In genomic region chr2:216391401-216391800, GRCh38 we compare ENCODE assay signal across 24 cellular contexts. TPM values are rescaled to one million over a fixed set of nuclear protein-coding genes. Genes with fewer than 3 reads are reported as not detected.
DNase-seq lines count a peak whose midpoint lies in the region; ATAC-seq, FAIRE-seq and TF ChIP-seq lines count a peak whose summit lies in the region.
"Had no signal": no experiment of that assay in that cellular context is flagged by ENCODE, and none has a peak within 500 bp of the region (broad histone marks: within the 10 kb centered on the region; RNA-seq: fewer than 3 reads in every experiment).

No MANE protein-coding gene starts in this region.

- intact Hi-C loops in prostate gland (cut with DNase I) = no loop called here

- no peak for TF ChIP-seq POLR2A in H54 (IDR thresholded peaks at IDR 0.05; ENCODE audit: low read depth, low read length)
- no peak for TF ChIP-seq POLR2A in prostate gland (IDR thresholded peaks at IDR 0.05)

- DNase-seq in A172 (ENCODE audit: low spot score) (peak; percentile 76), H54 (ENCODE audit: insufficient read length, low spot score) (peak; percentile 33), RKO (ENCODE audit: low spot score) (peak; percentile 62), dermis blood vessel endothelial cell (peak; percentile 60), GM03348 (ENCODE audit: low spot score) (no peak), prostate gland (ENCODE audit: low spot score) (no peak)
- DNase-seq: ACHN; activated B cell treated with CpG ODN at 0.5 μM for 24 hours; activated CD4-positive, alpha-beta T cell treated with anti-CD3 and anti-CD28 coated beads, Interleukin-2, amount 50 U/mL, for 48 hours; activated naive CD4-positive, alpha-beta T cell treated with Interleukin-2 at 50 U/mL for 16 hours; activated T-cell treated with anti-CD3 and anti-CD28 coated beads, Interleukin-2, amount 50 U/mL, for 24 hours; Calu3; effector memory CD8-positive, alpha-beta T cell; GDM1; naive thymus-derived CD8-positive, alpha-beta T cell; NCI-H510A treated with DMSO at 0.1 percent for 48 hours; ovary; right lobe of liver; Right ventricle myocardium superior had no signal

- H3K27ac ChIP-seq in prostate gland = no peak overlapping the region
- H3K27ac ChIP-seq: ascending aorta, ovary, right lobe of liver, vagina had no signal

- peak; percentile 80 for FAIRE-seq in H54 (lab: Jason Lieb, UNC)

- no peaks in the 10 kb centered on the region for H3K36me3 ChIP-seq in prostate gland
- H3K36me3 ChIP-seq: ascending aorta; BLaER1 treated with 17β-estradiol and CSF1 and Interleukin-3, amounts not matched to agents 10 nM and 100 nM; ovary; right lobe of liver; vagina had no signal

- H3K27me3 ChIP-seq in prostate gland (replicated peaks; ENCODE audit: insufficient read depth) = no peaks in the 10 kb centered on the region
- H3K27me3 ChIP-seq: ascending aorta; BLaER1 treated with 17β-estradiol and CSF1 and Interleukin-3, amounts not matched to agents 10 nM and 100 nM; ovary; right lobe of liver; vagina had no signal

- H3K4me1 ChIP-seq in prostate gland (replicated peaks) = no peaks in the 10 kb centered on the region
- H3K4me1 ChIP-seq: ascending aorta, right lobe of liver, vagina had no signal

- no peak for ATAC-seq in HG03457 (IDR thresholded peaks at IDR 0.05; ENCODE audit: unreplicated experiment)
- no peak for ATAC-seq in GM18868 (IDR thresholded peaks at IDR 0.05; ENCODE audit: unreplicated experiment)
- ATAC-seq: effector memory CD8-positive, alpha-beta T cell; naive thymus-derived CD8-positive, alpha-beta T cell; right lobe of liver had no signal

- TF ChIP-seq CTCF in prostate gland (IDR thresholded peaks at IDR 0.05) = no peak

- H3K9me3 ChIP-seq in prostate gland = no peaks in the 10 kb centered on the region
- H3K9me3 ChIP-seq: ascending aorta, ovary, right lobe of liver, vagina had no signal

- WGBS in prostate gland = 89% methylated on average over 6 of the region's 6 CpGs

- no peak overlapping the region for H3K4me3 ChIP-seq in prostate gland
- H3K4me3 ChIP-seq: ascending aorta; BLaER1 treated with 17β-estradiol and CSF1 and Interleukin-3, amounts not matched to agents 10 nM and 100 nM; ovary; right lobe of liver; vagina had no signal

RNA-seq across cellular contexts. Expression of gene MARCHF4, which starts 19.1 kb away (rescaled TPM):
- total RNA-seq in A172 (2014; rRNA removed; shearing (Covaris generic)) = 6.4 and 6.9 TPM in 2 replicates
- total RNA-seq in dermis blood vessel endothelial cell = 1.5 TPM in 2 replicates
- total RNA-seq in prostate gland = not detected
- total RNA-seq: activated B cell treated with CpG ODN at 0.5 μM for 24 hours; ascending aorta; naive thymus-derived CD8-positive, alpha-beta T cell; right lobe of liver; Right ventricle myocardium superior; vagina had no signal

RNA-seq across cellular contexts. Expression of gene SMARCAL1, which starts 20.9 kb away (rescaled TPM):
- 12.7 and 25.1 TPM in 2 replicates for total RNA-seq in A172 (2014; rRNA removed; shearing (Covaris generic))
- total RNA-seq in dermis blood vessel endothelial cell (18.5 and 21.5 TPM in 2 replicates), prostate gland (10 to 100 TPM; 15.3 to 32.2 TPM)

Comparison
In these comparisons a context has a peak if more than half of its experiments do, and no peak if none do; other contexts are left out.
1. DNase-seq: peak in A172 (single experiment), H54 (single experiment), RKO (single experiment) and dermis blood vessel endothelial cell (single experiment); none in GM03348 (single experiment) and prostate gland (single experiment).